ENCODE assay signal across 23 cellular contexts in the genomic region with DNA sequence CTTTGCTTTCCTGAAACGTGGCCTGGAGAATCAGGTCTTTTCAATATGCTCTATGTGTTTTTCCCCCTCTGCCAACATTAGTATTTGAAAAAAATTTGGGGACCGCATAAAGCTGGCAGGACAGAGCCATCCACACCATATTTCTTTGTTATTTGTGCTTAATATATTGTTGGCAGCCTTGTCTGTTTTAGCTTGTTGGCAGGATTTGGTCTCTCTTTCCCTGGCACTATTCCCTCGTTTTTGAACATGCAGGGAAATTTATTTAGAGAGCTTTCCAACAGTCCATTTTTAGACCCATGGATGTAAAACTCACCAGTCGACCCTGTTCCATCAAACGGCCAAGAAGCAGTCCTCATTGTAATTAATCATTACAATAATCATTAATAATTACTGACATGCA.
"Had no signal": no experiment of that assay in that cellular context is flagged by ENCODE, and none has a peak within 500 bp of the region (broad histone marks: within the 10 kb centered on the region; RNA-seq: fewer than 3 reads in every experiment).

No MANE protein-coding gene starts in this region.

- ATAC-seq: activated T-cell treated with anti-CD3 and anti-CD28 coated beads, Interleukin-2, amount 50 U/mL, for 4 hours; activated T-helper 17 cell treated with anti-CD3 and anti-CD28 coated beads, Interleukin-2, amount 50 U/mL, for 72 hours; gastroesophageal sphincter; heart right ventricle; T-helper 17 cell had no signal

- H3K36me3 Mint-ChIP-seq: activated naive CD8-positive, alpha-beta T cell had no signal

- H3K27me3 ChIP-seq: esophagus squamous epithelium, gastroesophageal sphincter, heart right ventricle had no signal

- H3K27ac ChIP-seq: epithelial cell of prostate, esophagus squamous epithelium, gastroesophageal sphincter, heart right ventricle had no signal

- H3K4me3 ChIP-seq: esophagus squamous epithelium, gastroesophageal sphincter, heart right ventricle had no signal

- H3K27ac Mint-ChIP-seq: activated CD4-positive, alpha-beta memory T cell treated with anti-CD3 and anti-CD28 coated beads, Interleukin-2, amount 10 ng/mL, durations not matched to agents 7 days and 5 days; activated CD4-positive, alpha-beta T cell treated with anti-CD3 and anti-CD28 coated beads, Interleukin-2, amount 10 ng/mL, durations not matched to agents 7 days and 5 days; activated naive CD8-positive, alpha-beta T cell; activated T-helper 17 cell treated with anti-CD3 and anti-CD28 coated beads, Interleukin-2, amount 50 U/mL, for 72 hours; T-helper 17 cell; T-helper 2 cell treated with Interferon-gamma antibody and Interleukin-4, amounts not matched to agents 5 μg/mL and 100 μg/mL, for 36 hours had no signal

- H3K4me1 ChIP-seq: esophagus squamous epithelium, heart right ventricle had no signal

- H3K4me1 Mint-ChIP-seq: activated CD4-positive, alpha-beta memory T cell treated with anti-CD3 and anti-CD28 coated beads, Interleukin-2, amount 10 ng/mL, durations not matched to agents 7 days and 5 days; activated CD4-positive, alpha-beta T cell treated with anti-CD3 and anti-CD28 coated beads, Interleukin-2, amount 10 ng/mL, durations not matched to agents 7 days and 5 days; activated T-helper 17 cell treated with anti-CD3 and anti-CD28 coated beads, Interleukin-2, amount 50 U/mL, for 72 hours; T-helper 17 cell had no signal

- H3K4me3 Mint-ChIP-seq: activated CD4-positive, alpha-beta memory T cell treated with anti-CD3 and anti-CD28 coated beads, Interleukin-2, amount 10 ng/mL, durations not matched to agents 7 days and 5 days; activated CD4-positive, alpha-beta T cell treated with anti-CD3 and anti-CD28 coated beads, Interleukin-2, amount 10 ng/mL, durations not matched to agents 7 days and 5 days; activated naive CD8-positive, alpha-beta T cell; activated T-cell treated with anti-CD3 and anti-CD28 coated beads, Interleukin-2, amount 50 U/mL, for 4 hours; activated T-helper 17 cell treated with anti-CD3 and anti-CD28 coated beads, Interleukin-2, amount 50 U/mL, for 72 hours; T-helper 17 cell; T-helper 2 cell treated with Interferon-gamma antibody and Interleukin-4, amounts not matched to agents 5 μg/mL and 100 μg/mL, for 36 hours had no signal

- H3K36me3 ChIP-seq: esophagus squamous epithelium, gastroesophageal sphincter, heart right ventricle had no signal

- H3K27me3 Mint-ChIP-seq: activated CD4-positive, alpha-beta memory T cell treated with anti-CD3 and anti-CD28 coated beads, Interleukin-2, amount 10 ng/mL, durations not matched to agents 7 days and 5 days; activated CD4-positive, alpha-beta T cell treated with anti-CD3 and anti-CD28 coated beads, Interleukin-2, amount 10 ng/mL, durations not matched to agents 7 days and 5 days; activated naive CD8-positive, alpha-beta T cell; activated T-helper 17 cell treated with anti-CD3 and anti-CD28 coated beads, Interleukin-2, amount 50 U/mL, for 72 hours; T-helper 17 cell had no signal

- DNase-seq: activated CD4-positive, alpha-beta memory T cell treated with anti-CD3 and anti-CD28 coated beads, Interleukin-2, amount 10 ng/mL, durations not matched to agents 7 days and 5 days; activated CD4-positive, alpha-beta T cell treated with anti-CD3 and anti-CD28 coated beads for 1 hour; activated CD4-positive, alpha-beta T cell treated with anti-CD3 and anti-CD28 coated beads for 4 hours; activated CD4-positive, alpha-beta T cell treated with anti-CD3 and anti-CD28 coated beads, Interleukin-2, amount 10 ng/mL, durations not matched to agents 7 days and 5 days; activated CD4-positive, alpha-beta T cell treated with anti-CD3 and anti-CD28 coated beads, Interleukin-2, amount 50 U/mL, for 4 hours; activated effector memory CD4-positive, alpha-beta T cell treated with Interleukin-2 at 50 U/mL for 16 hours; activated gamma-delta T cell treated with Interleukin-2 at 50 U/mL for 16 hours; activated naive CD4-positive, alpha-beta T cell treated with anti-CD3 and anti-CD28 coated beads, Interleukin-2, amount 50 U/mL, for 16 hours; activated naive CD4-positive, alpha-beta T cell treated with Interleukin-2 at 50 U/mL for 16 hours; activated T-cell treated with anti-CD3 and anti-CD28 coated beads, Interleukin-2, amount 50 U/mL, for 4 hours; amniotic stem cell; effector CD8-positive, alpha-beta T cell; esophagus squamous epithelium; foreskin melanocyte; heart right ventricle; T-helper 1 cell; T-helper 17 cell; T1000 had no signal
